ENCODE assay signal across 19 cellular contexts in genomic region chr4:99572527-99573240, GRCh38. TPM values are rescaled to one million over a fixed set of nuclear protein-coding genes. Genes with fewer than 3 reads are reported as not detected.
DNase-seq lines count a peak whose midpoint lies in the region; ATAC-seq and TF ChIP-seq lines count a peak whose summit lies in the region.
"Had no signal": no experiment of that assay in that cellular context is flagged by ENCODE, and none has a peak within 500 bp of the region (broad histone marks: within the 10 kb centered on the region; RNA-seq: fewer than 3 reads in every experiment).

No MANE protein-coding gene starts in this region.

- intact Hi-C loops in body of pancreas (cut with DNase I) = no loop called here

- no peaks in the 10 kb centered on the region for H3K9me3 ChIP-seq in body of pancreas

- ATAC-seq in body of pancreas = no peak
- no peak for ATAC-seq in GM19463 (IDR thresholded peaks at IDR 0.05; ENCODE audit: unreplicated experiment)
- ATAC-seq: natural killer cell treated with Interleukin-12 subunit alpha and Interleukin-12 subunit beta and Interleukin-15 and Interleukin-18, amount 100 ng/mL, for 72 hours; stimulated activated naive B cell treated with anti-CD40 and anti-IgM and Interleukin-4, amounts not matched to agents 10 μg/mL and 1 μg/mL and 100 μg/mL, for 72 hours had no signal

- no peak overlapping the region for H3K4me3 ChIP-seq in BJ (ENCODE audit: low read depth, low read length)
- no peak overlapping the region for H3K4me3 ChIP-seq in fibroblast of mammary gland (ENCODE audit: control insufficient read depth, low read depth, low read length)
- no peak overlapping the region for H3K4me3 ChIP-seq in rectal smooth muscle tissue (ENCODE audit: low read length)
- H3K4me3 ChIP-seq in body of pancreas = no peak overlapping the region
- H3K4me3 ChIP-seq: SK-N-MC had no signal

- peak; percentile 33 for DNase-seq in BJ (ENCODE audit: low read depth)
- peak; percentile 40 for DNase-seq in NCI-H526 treated with DMSO at 0.1 percent for 48 hours (lab: John Stamatoyannopoulos, UW)
- DNase-seq in fibroblast of mammary gland (ENCODE audit: low read depth) = peak; percentile 26
- DNase-seq in stimulated activated CD4-positive, alpha-beta T cell treated with anti-CD3 and anti-CD28 coated beads, Interleukin-2, amount 100 ng/mL, for 24 hours = no peak
- no peak for DNase-seq in HPDE6-E6E7 (ENCODE audit: extremely low spot score)
- DNase-seq in body of pancreas = no peak
- DNase-seq: activated CD4-positive, alpha-beta T cell treated with anti-CD3 and anti-CD28 coated beads, Interleukin-2, amount 10 ng/mL, durations not matched to agents 24 days and 14 days; activated naive CD4-positive, alpha-beta T cell treated with Interleukin-2 at 50 U/mL for 16 hours; DMS79; NCI-H146; NCI-H446 treated with DMSO at 0.1 percent for 48 hours; OCI-M1; stimulated activated naive B cell treated with anti-CD40 and anti-IgM and Interleukin-4, amounts not matched to agents 10 μg/mL and 1 μg/mL and 100 μg/mL, for 72 hours had no signal

- no peak overlapping the region for H3K9ac ChIP-seq in rectal smooth muscle tissue (ENCODE audit: low read length)

- WGBS in body of pancreas, 2 donors = 71% methylated on average over 6 of the region's 6 CpGs

- CTCF ChIA-PET in BJ (lab: Yijun Ruan, JAX) = no interaction called here

- TF ChIP-seq CTCF in BJ (IDR thresholded peaks at IDR 0.05; ENCODE audit: insufficient read depth, low read depth, low read length) (no peak), fibroblast of mammary gland (conservative IDR thresholded peaks at IDR 0.05; ENCODE audit: control insufficient read depth, insufficient read depth, low read depth, low read length) (no peak), body of pancreas (IDR thresholded peaks at IDR 0.05) (no peak)

- H3K4me1 ChIP-seq in rectal smooth muscle tissue (ENCODE audit: control insufficient read depth, insufficient read depth, low read length) (peaks cover 4% of the 10 kb centered on the region), body of pancreas (no peaks in the 10 kb centered on the region)

- H3K27ac ChIP-seq in rectal smooth muscle tissue (ENCODE audit: low read depth, low read length) = peak overlapping the region; percentile 80
- H3K27ac ChIP-seq in body of pancreas = no peak overlapping the region
- H3K27ac ChIP-seq: SK-N-MC had no signal

- H3K27me3 ChIP-seq in BJ (ENCODE audit: control insufficient read depth, insufficient read depth, low read length) (no peaks in the 10 kb centered on the region; the same call in 1 of the 2 replicates), rectal smooth muscle tissue (ENCODE audit: control insufficient read depth, insufficient read depth, low read length) (no peaks in the 10 kb centered on the region), body of pancreas (no peaks in the 10 kb centered on the region)

- POLR2A ChIA-PET in BJ (lab: Charles Lee) = no interaction called here

- no peak for TF ChIP-seq POLR2A in body of pancreas (IDR thresholded peaks at IDR 0.05)

- H3K36me3 ChIP-seq in BJ (ENCODE audit: control insufficient read depth, insufficient read depth, low read length) (no peaks in the 10 kb centered on the region), rectal smooth muscle tissue (ENCODE audit: control insufficient read depth, insufficient read depth, low read length) (no peaks in the 10 kb centered on the region), body of pancreas (replicated peaks in 1 of 2; ENCODE audit: insufficient read depth in 1 of 2, low read depth in 2 of 2) (no peaks in the 10 kb centered on the region)

RNA-seq across cellular contexts. Expression of gene MTTP, which starts 1.9 kb away (rescaled TPM):
- not detected in 2 replicates for polyA plus RNA-seq in BJ (2011; rRNA removed)
- 0.77 TPM in 1 of 2 replicates, not detected in the other for polyA minus RNA-seq in BJ (2011; rRNA and poly(A)+ RNA removed)
- not detected for total RNA-seq in body of pancreas
- total RNA-seq: activated CD4-positive, alpha-beta T cell treated with anti-CD3 and anti-CD28 coated beads, Interleukin-2, amount 10 ng/mL, durations not matched to agents 24 days and 14 days; lung microvascular endothelial cell; posterior vena cava had no signal

RNA-seq across cellular contexts. Expression of gene TRMT10A, which starts 8.8 kb away (rescaled TPM):
- polyA plus RNA-seq in BJ (2011; rRNA removed) = 1.7 and 4.3 TPM in 2 replicates
- polyA minus RNA-seq in BJ (2011; rRNA and poly(A)+ RNA removed) = 1.0 and 1.8 TPM in 2 replicates
- total RNA-seq in body of pancreas = 10 to 100 TPM in 1 of 2 donors, 1 to 10 TPM in 1; 3.3 to 21.8 TPM

Comparison
In these comparisons a context has a peak if more than half of its experiments do, and no peak if none do; other contexts are left out.
1. DNase-seq: peak in BJ (single experiment), NCI-H526 treated with DMSO at 0.1 percent for 48 hours (single experiment) and fibroblast of mammary gland (single experiment); none in stimulated activated CD4-positive, alpha-beta T cell treated with anti-CD3 and anti-CD28 coated beads, Interleukin-2, amount 100 ng/mL, for 24 hours (0 of 2), HPDE6-E6E7 (single experiment) and body of pancreas (0 of 4).